Comparison of ENCODE assay signal across 9 cellular contexts in the genomic region with DNA sequence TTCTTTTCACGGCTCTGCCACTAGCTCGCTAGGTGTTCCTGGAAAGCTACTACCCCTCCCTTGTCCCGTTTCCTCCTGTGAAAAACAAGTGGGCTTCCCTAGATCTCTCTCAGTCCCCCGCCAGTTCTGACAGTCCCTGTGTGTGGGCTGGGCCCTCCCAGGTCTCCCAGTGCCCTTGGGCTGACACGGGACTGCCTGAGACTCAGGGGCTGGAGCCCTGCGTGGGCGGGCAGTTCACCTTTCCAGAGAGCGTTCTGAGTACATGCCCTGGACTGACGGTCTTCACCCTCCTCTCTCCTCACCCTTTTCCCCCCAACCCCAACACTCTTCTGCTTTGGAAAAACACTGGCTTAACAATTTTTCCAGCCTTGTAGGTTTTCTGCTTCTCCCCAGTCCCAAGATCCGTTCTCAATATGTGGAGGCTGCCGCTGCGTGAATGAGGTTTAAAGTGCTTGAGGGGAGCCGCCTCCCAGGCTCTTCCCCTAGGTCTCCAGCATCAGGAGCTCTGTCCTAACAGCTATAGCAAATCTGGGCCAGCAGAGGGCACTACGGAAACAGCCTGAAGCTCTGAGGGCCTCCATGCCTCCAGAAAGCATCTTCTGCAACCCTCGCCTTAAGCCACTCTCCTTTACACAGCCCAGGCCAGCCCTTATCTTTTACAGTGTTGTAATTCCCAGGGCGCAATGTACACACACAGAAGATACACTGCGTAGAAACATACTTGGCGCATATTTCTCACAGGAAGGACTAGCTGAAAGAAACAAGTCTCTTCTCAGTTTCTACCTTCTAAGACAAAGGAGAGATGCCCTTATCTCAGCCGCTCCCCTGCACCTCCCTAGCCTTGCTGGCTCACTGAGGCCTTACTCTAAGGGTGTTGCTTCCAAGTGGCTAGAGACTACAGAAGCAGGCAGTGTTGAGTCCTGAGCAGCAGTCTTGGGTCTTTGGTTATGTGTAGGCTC. TPM values are rescaled to one million over a fixed set of nuclear protein-coding genes. Genes with fewer than 3 reads are reported as not detected.
DNase-seq lines count a peak whose midpoint lies in the region; ATAC-seq and TF ChIP-seq lines count a peak whose summit lies in the region.
"Had no signal": no experiment of that assay in that cellular context is flagged by ENCODE, and none has a peak within 500 bp of the region (broad histone marks: within the 10 kb centered on the region; RNA-seq: fewer than 3 reads in every experiment).

No MANE protein-coding gene starts in this region.

- WGBS in lung, 2 donors = 57 to 66% methylated on average over 19 of the region's 19 CpGs

- no peak for ATAC-seq in CD8-positive, alpha-beta T cell
- ATAC-seq in HG03521 (IDR thresholded peaks at IDR 0.05; ENCODE audit: unreplicated experiment) (peak; percentile 63), RWPE2 (ENCODE audit: low read depth) (0 out of 3 replicates have a peak, but pooled peaks have one; percentile 21), lung (ENCODE audit: insufficient read depth, low FRiP score) (no peak), GM18858 (IDR thresholded peaks at IDR 0.05; ENCODE audit: unreplicated experiment) (no peak)
- ATAC-seq in activated naive CD8-positive, alpha-beta T cell treated with anti-CD3 and anti-CD28 coated beads, Interleukin-2, amount 50 U/mL, for 24 hours = no peak

- H3K4me3 ChIP-seq in CD8-positive, alpha-beta T cell (ENCODE audit: low read depth, low read length) = no peak overlapping the region
- H3K4me3 ChIP-seq in RWPE2 (ENCODE audit: severe bottlenecking) = no peak overlapping the region
- H3K4me3 ChIP-seq in lung = no peak overlapping the region

- no peaks in the 10 kb centered on the region for H3K9me3 ChIP-seq in CD8-positive, alpha-beta T cell (ENCODE audit: low read length)
- no peaks in the 10 kb centered on the region for H3K9me3 ChIP-seq in RWPE2 (ENCODE audit: severe bottlenecking)
- peaks cover 0 to 2% of the 10 kb centered on the region in 2 donors for H3K9me3 ChIP-seq in lung (ENCODE audit: control insufficient read depth in 2 of 2, insufficient read depth in 1 of 2, low read length in 1 of 2)

- no peak overlapping the region for H3K27ac Mint-ChIP-seq in CD8-positive, alpha-beta T cell
- no peak overlapping the region for H3K27ac Mint-ChIP-seq in activated naive CD8-positive, alpha-beta T cell treated with anti-CD3 and anti-CD28 coated beads, Interleukin-2, amount 50 U/mL, for 24 hours
- H3K27ac Mint-ChIP-seq: T-helper 1 cell treated with Interleukin-12 subunit alpha and Interleukin-12 subunit beta and Interleukin-4 antibody, amounts not matched to agents 30 μg/mL and 1 μg/mL, for 36 hours had no signal

- no peaks in the 10 kb centered on the region for H3K9me3 Mint-ChIP-seq in CD8-positive, alpha-beta T cell
- H3K9me3 Mint-ChIP-seq in activated naive CD8-positive, alpha-beta T cell treated with anti-CD3 and anti-CD28 coated beads, Interleukin-2, amount 50 U/mL, for 24 hours = no peaks in the 10 kb centered on the region
- H3K9me3 Mint-ChIP-seq: T-helper 1 cell treated with Interleukin-12 subunit alpha and Interleukin-12 subunit beta and Interleukin-4 antibody, amounts not matched to agents 30 μg/mL and 1 μg/mL, for 36 hours had no signal

- intact Hi-C loops in CD8-positive, alpha-beta T cell (cut with DNase I, micrococcal nuclease) = loop anchor here in 1 of 2 experiments (5.0 kb wide), 1 partner anchor 414 kb away; no protein-coding TSS in a partner anchor

- CTCF ChIA-PET in CD8-positive, alpha-beta T cell (lab: Charles Lee) = interaction anchor here (0.8 to 2.4 kb wide), 11 partner anchors 9 to 414 kb away, joined by 3 to 10 read pairs (median 3); no protein-coding TSS in a partner anchor

- DNase-seq in CD8-positive, alpha-beta T cell = peak in 6 of 7 experiments; percentile 5 to 57 (median 27)
- DNase-seq in GM19240 (ENCODE audit: insufficient read length, low spot score) (peak; percentile 27), RWPE2 (ENCODE audit: low spot score) (no peak), lung (ENCODE audit: low spot score) (no peak)
- DNase-seq in activated naive CD8-positive, alpha-beta T cell treated with anti-CD3 and anti-CD28 coated beads, Interleukin-2, amount 50 U/mL, for 24 hours = peak; percentile 55
- DNase-seq in effector CD8-positive, alpha-beta T cell (lab: John Stamatoyannopoulos, UW) = no peak

- peak; percentile 51 for TF ChIP-seq CTCF in CD8-positive, alpha-beta T cell (IDR thresholded peaks at IDR 0.05)
- peak; percentile 16 for TF ChIP-seq CTCF in RWPE2 (IDR thresholded peaks at IDR 0.05; ENCODE audit: poor library complexity, severe bottlenecking)
- peak; percentile 4 for TF ChIP-seq CTCF in lung (IDR thresholded peaks at IDR 0.05; ENCODE audit: control extremely low read depth, extremely low read depth)

- H3K4me3 Mint-ChIP-seq in CD8-positive, alpha-beta T cell = no peak overlapping the region
- H3K4me3 Mint-ChIP-seq in activated naive CD8-positive, alpha-beta T cell treated with anti-CD3 and anti-CD28 coated beads, Interleukin-2, amount 50 U/mL, for 24 hours = no peak overlapping the region
- H3K4me3 Mint-ChIP-seq: T-helper 1 cell treated with Interleukin-12 subunit alpha and Interleukin-12 subunit beta and Interleukin-4 antibody, amounts not matched to agents 30 μg/mL and 1 μg/mL, for 36 hours had no signal

- no peaks in the 10 kb centered on the region for H3K36me3 ChIP-seq in CD8-positive, alpha-beta T cell (ENCODE audit: insufficient read depth, low read length)
- H3K36me3 ChIP-seq in RWPE2 (ENCODE audit: low read depth) (no peaks in the 10 kb centered on the region), lung (ENCODE audit: control insufficient read depth in 2 of 2, insufficient read depth in 2 of 2, low read length in 2 of 2) (no peaks in the 10 kb centered on the region)

- H3K27ac ChIP-seq in CD8-positive, alpha-beta T cell (ENCODE audit: low read depth, low read length) = no peak overlapping the region
- H3K27ac ChIP-seq in RWPE2 (ENCODE audit: poor library complexity, severe bottlenecking) (no peak overlapping the region), lung (ENCODE audit: low read depth in 1 of 2, low read length in 1 of 2) (no peak overlapping the region)

- H3K36me3 Mint-ChIP-seq in CD8-positive, alpha-beta T cell = no peaks in the 10 kb centered on the region
- no peaks in the 10 kb centered on the region for H3K36me3 Mint-ChIP-seq in activated naive CD8-positive, alpha-beta T cell treated with anti-CD3 and anti-CD28 coated beads, Interleukin-2, amount 50 U/mL, for 24 hours (ENCODE audit: low read depth)

- H3K4me1 Mint-ChIP-seq in CD8-positive, alpha-beta T cell (ENCODE audit: low read depth) = no peaks in the 10 kb centered on the region
- H3K4me1 Mint-ChIP-seq in activated naive CD8-positive, alpha-beta T cell treated with anti-CD3 and anti-CD28 coated beads, Interleukin-2, amount 50 U/mL, for 24 hours = no peaks in the 10 kb centered on the region

- peaks cover 17% of the 10 kb centered on the region for H3K27me3 Mint-ChIP-seq in CD8-positive, alpha-beta T cell (ENCODE audit: low read depth)
- H3K27me3 Mint-ChIP-seq in activated naive CD8-positive, alpha-beta T cell treated with anti-CD3 and anti-CD28 coated beads, Interleukin-2, amount 50 U/mL, for 24 hours = peaks cover 13% of the 10 kb centered on the region

- no peaks in the 10 kb centered on the region for H3K4me1 ChIP-seq in CD8-positive, alpha-beta T cell (ENCODE audit: insufficient read depth, low read length)
- H3K4me1 ChIP-seq in RWPE2 (ENCODE audit: insufficient read depth, poor library complexity, severe bottlenecking) = no peaks in the 10 kb centered on the region
- no peaks in the 10 kb centered on the region for H3K4me1 ChIP-seq in lung (ENCODE audit: control insufficient read depth in 2 of 2, insufficient read depth in 2 of 2, low read length in 2 of 2)

- POLR2A ChIA-PET in CD8-positive, alpha-beta T cell (lab: Charles Lee) = no interaction called here

- no peaks in the 10 kb centered on the region for H3K27me3 ChIP-seq in CD8-positive, alpha-beta T cell (ENCODE audit: insufficient read depth, low read length)
- H3K27me3 ChIP-seq in RWPE2 (ENCODE audit: insufficient read depth, poor library complexity, severe bottlenecking) (peaks cover 7% of the 10 kb centered on the region), lung (ENCODE audit: control insufficient read depth, insufficient read depth) (no peaks in the 10 kb centered on the region)

RNA-seq across cellular contexts. Expression of a gene that starts 10.4 kb away (rescaled TPM):
- total RNA-seq in CD8-positive, alpha-beta T cell = not detected
- total RNA-seq in lung = not detected
- polyA plus RNA-seq in lung = not detected

RNA-seq across cellular contexts. Expression of a gene that starts 23.9 kb away (rescaled TPM):
- total RNA-seq in CD8-positive, alpha-beta T cell = not detected
- not detected for total RNA-seq in lung
- not detected for polyA plus RNA-seq in lung

Comparison
In these comparisons a context has a peak if more than half of its experiments do, and no peak if none do; other contexts are left out.
1. ATAC-seq: peak in HG03521 (single experiment) and RWPE2 (single experiment); none in CD8-positive, alpha-beta T cell (single experiment), activated naive CD8-positive, alpha-beta T cell treated with anti-CD3 and anti-CD28 coated beads, Interleukin-2, amount 50 U/mL, for 24 hours (single experiment), lung (single experiment) and GM18858 (single experiment).
2. DNase-seq: peak in CD8-positive, alpha-beta T cell (6 of 7), GM19240 (single experiment) and activated naive CD8-positive, alpha-beta T cell treated with anti-CD3 and anti-CD28 coated beads, Interleukin-2, amount 50 U/mL, for 24 hours (single experiment); none in RWPE2 (single experiment), lung (single experiment) and effector CD8-positive, alpha-beta T cell (single experiment).
3. Peak in every context shown above with its lines, with median percentiles within 50 percentile points of each other: CTCF ChIP-seq.